2 cellular contexts compared by ENCODE assay signal in the genomic region with DNA sequence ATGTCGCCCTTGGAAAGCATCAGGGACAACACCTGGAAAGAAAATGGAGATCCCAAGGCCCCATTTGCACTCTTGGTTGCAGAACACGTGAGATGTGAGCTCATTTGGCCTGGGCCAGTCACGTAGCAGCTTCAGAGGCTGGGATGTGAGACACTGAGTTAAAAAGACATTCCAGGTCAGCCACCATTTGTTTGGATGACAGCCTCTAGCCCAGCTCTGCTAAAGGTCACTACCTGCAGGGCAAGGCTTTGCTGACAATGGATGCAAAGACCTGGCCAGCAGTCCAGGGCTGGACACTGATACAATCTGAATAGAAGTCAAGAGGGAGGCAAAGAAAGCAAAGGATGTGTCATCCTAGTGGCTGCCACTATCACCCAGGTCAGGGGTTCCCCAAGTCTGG.
TF ChIP-seq lines count a peak whose summit lies in the region.

No MANE protein-coding gene starts in this region.

TF ChIP-seq in HepG2, 621 proteins besides CTCF, POLR2A, EP300 and RAD21 (continued from another document):
- TF ChIP-seq ZNF331 (CRISPR knock-in tag; IDR thresholded peaks at IDR 0.05) (0 out of 2 replicates have a peak, but pooled peaks have one; percentile 39), SUZ12 (IDR thresholded peaks at IDR 0.05; ENCODE audit: low read depth, low read length) (no peak), TEAD3 (CRISPR knock-in tag; optimal IDR thresholded peaks at IDR 0.05; ENCODE audit: borderline replicate concordance) (peak; percentile 81), KMT2A (CRISPR knock-in tag; IDR thresholded peaks at IDR 0.05) (no peak), HNF4G (IDR thresholded peaks at IDR 0.05; ENCODE audit: borderline replicate concordance, low read depth, low read length) (0 out of 2 replicates have a peak, but pooled peaks have one; percentile 30), HNF4G (CRISPR knock-in tag; IDR thresholded peaks at IDR 0.05; ENCODE audit: borderline replicate concordance, low read depth) (no peak), ZIK1 (CRISPR knock-in tag; IDR thresholded peaks at IDR 0.05; ENCODE audit: borderline replicate concordance, low read depth) (no peak), ASH2L (IDR thresholded peaks at IDR 0.05; ENCODE audit: insufficient read length, low read depth, low read length) (no peak), REXO4 (CRISPR knock-in tag; IDR thresholded peaks at IDR 0.05; ENCODE audit: borderline replicate concordance) (no peak), ZFP36L1 (CRISPR knock-in tag; IDR thresholded peaks at IDR 0.05) (no peak), HNRNPH1 (optimal IDR thresholded peaks at IDR 0.05; ENCODE audit: low read depth, low read length) (no peak), HOXA3 (CRISPR knock-in tag; IDR thresholded peaks at IDR 0.05) (peak; percentile 60), ZNF644 (CRISPR knock-in tag; IDR thresholded peaks at IDR 0.05; ENCODE audit: low read depth) (peak; percentile 56; the same call in 1 of the 2 replicates), ZNF124 (CRISPR knock-in tag; IDR thresholded peaks at IDR 0.05) (0 out of 2 replicates have a peak, but pooled peaks have one; percentile 26), NFYC (CRISPR knock-in tag; IDR thresholded peaks at IDR 0.05) (0 out of 2 replicates have a peak, but pooled peaks have one; percentile 17), ZMYM4 (CRISPR knock-in tag; IDR thresholded peaks at IDR 0.05) (peak; percentile 45; the same call in 1 of the 2 replicates), SETDB1 (CRISPR knock-in tag; IDR thresholded peaks at IDR 0.05; ENCODE audit: borderline replicate concordance) (no peak), HNF4A (CRISPR knock-in tag; IDR thresholded peaks at IDR 0.05) (peak; percentile 43), ZNF792 (CRISPR knock-in tag; IDR thresholded peaks at IDR 0.05) (no peak), RXRB (CRISPR knock-in tag; IDR thresholded peaks at IDR 0.05; ENCODE audit: borderline replicate concordance) (0 out of 2 replicates have a peak, but pooled peaks have one; percentile 22), BCL6 (CRISPR knock-in tag; IDR thresholded peaks at IDR 0.05) (0 out of 2 replicates have a peak, but pooled peaks have one; percentile 12), GATAD1 (CRISPR knock-in tag; IDR thresholded peaks at IDR 0.05) (no peak), ZNF292 (CRISPR knock-in tag; IDR thresholded peaks at IDR 0.05; ENCODE audit: borderline replicate concordance, low read depth) (peak; percentile 47; the same call in 1 of the 2 replicates), SP4 (CRISPR knock-in tag; IDR thresholded peaks at IDR 0.05) (no peak)
- TF ChIP-seq, protein P1, sequence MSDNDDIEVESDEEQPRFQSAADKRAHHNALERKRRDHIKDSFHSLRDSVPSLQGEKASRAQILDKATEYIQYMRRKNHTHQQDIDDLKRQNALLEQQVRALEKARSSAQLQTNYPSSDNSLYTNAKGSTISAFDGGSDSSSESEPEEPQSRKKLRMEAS (IDR thresholded peaks at IDR 0.05) = 0 out of 2 replicates have a peak, but pooled peaks have one; percentile 20
- TF ChIP-seq, protein P2, sequence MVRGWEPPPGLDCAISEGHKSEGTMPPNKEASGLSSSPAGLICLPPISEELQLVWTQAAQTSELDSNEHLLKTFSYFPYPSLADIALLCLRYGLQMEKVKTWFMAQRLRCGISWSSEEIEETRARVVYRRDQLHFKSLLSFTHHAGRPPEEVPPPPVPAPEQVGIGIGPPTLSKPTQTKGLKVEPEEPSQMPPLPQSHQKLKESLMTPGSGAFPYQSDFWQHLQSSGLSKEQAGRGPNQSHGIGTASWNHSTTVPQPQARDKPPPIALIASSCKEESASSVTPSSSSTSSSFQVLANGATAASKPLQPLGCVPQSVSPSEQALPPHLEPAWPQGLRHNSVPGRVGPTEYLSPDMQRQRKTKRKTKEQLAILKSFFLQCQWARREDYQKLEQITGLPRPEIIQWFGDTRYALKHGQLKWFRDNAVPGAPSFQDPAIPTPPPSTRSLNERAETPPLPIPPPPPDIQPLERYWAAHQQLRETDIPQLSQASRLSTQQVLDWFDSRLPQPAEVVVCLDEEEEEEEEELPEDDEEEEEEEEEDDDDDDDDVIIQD (CRISPR knock-in tag; IDR thresholded peaks at IDR 0.05; ENCODE audit: low read depth) = 0 out of 2 replicates have a peak, but pooled peaks have one; percentile 23
- TF ChIP-seq, protein P3, sequence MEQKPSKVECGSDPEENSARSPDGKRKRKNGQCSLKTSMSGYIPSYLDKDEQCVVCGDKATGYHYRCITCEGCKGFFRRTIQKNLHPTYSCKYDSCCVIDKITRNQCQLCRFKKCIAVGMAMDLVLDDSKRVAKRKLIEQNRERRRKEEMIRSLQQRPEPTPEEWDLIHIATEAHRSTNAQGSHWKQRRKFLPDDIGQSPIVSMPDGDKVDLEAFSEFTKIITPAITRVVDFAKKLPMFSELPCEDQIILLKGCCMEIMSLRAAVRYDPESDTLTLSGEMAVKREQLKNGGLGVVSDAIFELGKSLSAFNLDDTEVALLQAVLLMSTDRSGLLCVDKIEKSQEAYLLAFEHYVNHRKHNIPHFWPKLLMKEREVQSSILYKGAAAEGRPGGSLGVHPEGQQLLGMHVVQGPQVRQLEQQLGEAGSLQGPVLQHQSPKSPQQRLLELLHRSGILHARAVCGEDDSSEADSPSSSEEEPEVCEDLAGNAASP (CRISPR knock-in tag; IDR thresholded peaks at IDR 0.05; ENCODE audit: borderline replicate concordance) = peak; percentile 24; the same call in 1 of the 2 replicates
- TF ChIP-seq, protein P4, sequence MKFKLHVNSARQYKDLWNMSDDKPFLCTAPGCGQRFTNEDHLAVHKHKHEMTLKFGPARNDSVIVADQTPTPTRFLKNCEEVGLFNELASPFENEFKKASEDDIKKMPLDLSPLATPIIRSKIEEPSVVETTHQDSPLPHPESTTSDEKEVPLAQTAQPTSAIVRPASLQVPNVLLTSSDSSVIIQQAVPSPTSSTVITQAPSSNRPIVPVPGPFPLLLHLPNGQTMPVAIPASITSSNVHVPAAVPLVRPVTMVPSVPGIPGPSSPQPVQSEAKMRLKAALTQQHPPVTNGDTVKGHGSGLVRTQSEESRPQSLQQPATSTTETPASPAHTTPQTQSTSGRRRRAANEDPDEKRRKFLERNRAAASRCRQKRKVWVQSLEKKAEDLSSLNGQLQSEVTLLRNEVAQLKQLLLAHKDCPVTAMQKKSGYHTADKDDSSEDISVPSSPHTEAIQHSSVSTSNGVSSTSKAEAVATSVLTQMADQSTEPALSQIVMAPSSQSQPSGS (CRISPR knock-in tag; IDR thresholded peaks at IDR 0.05) = 0 out of 2 replicates have a peak, but pooled peaks have one; percentile 66

TF ChIP-seq in K562, 482 proteins besides CTCF, POLR2A, EP300 and RAD21 (continued from another document):
- TF ChIP-seq, protein P5, sequence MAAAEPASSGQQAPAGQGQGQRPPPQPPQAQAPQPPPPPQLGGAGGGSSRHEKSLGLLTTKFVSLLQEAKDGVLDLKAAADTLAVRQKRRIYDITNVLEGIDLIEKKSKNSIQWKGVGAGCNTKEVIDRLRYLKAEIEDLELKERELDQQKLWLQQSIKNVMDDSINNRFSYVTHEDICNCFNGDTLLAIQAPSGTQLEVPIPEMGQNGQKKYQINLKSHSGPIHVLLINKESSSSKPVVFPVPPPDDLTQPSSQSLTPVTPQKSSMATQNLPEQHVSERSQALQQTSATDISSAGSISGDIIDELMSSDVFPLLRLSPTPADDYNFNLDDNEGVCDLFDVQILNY (CRISPR knock-in tag; IDR thresholded peaks at IDR 0.05) = no peak
- TF ChIP-seq DMBX1 (CRISPR knock-in tag; IDR thresholded peaks at IDR 0.05; ENCODE audit: borderline replicate concordance) (no peak), DDX20 (tag; IDR thresholded peaks at IDR 0.05; ENCODE audit: low read depth) (no peak), ETV6 (IDR thresholded peaks at IDR 0.05; ENCODE audit: borderline replicate concordance in 1 of 2, low read depth in 2 of 2, low read length in 1 of 2) (no peak), ETV6 (CRISPR knock-in tag; IDR thresholded peaks at IDR 0.05; ENCODE audit: borderline replicate concordance) (no peak), SMAD4 (CRISPR knock-in tag; conservative IDR thresholded peaks at IDR 0.05) (no peak), MCM3 (IDR thresholded peaks at IDR 0.05) (no peak), ARHGAP35 (IDR thresholded peaks at IDR 0.05; ENCODE audit: partially characterized antibody) (no peak)
